In the genomic region with DNA sequence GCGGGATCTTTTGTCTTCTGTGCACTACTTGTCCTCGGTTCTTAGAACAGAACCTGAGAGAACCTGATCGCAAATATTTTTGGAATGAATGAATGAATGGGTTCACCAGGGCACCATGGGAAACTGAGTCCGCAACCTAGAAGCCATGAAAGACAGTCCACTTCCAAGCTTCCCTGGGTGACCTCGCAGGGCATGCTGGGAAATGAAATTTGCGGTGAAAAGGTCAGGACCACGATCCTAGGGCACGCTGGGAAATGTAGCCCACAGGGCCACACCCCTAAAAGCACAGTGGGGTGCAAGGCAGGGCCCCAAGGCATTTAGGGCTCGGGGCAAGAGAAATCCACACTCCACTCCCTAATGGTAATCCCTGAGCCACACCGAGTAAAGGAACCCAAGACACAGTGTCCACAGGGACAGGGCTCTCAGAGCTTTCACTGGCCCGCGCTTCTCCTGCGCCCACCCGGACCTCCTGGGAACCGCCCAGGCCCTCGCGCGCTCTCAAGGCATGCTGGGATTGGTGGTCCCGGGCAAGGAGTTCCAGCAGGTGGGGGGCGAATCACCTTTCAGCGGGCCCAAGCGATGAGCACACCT, we compare ENCODE assay signal across 8 cellular contexts. TPM values are rescaled to one million over a fixed set of nuclear protein-coding genes. Genes with fewer than 3 reads are reported as not detected.
DNase-seq lines count a peak whose midpoint lies in the region; ATAC-seq and TF ChIP-seq lines count a peak whose summit lies in the region.

No MANE protein-coding gene starts in this region.

- H3K4me1 ChIP-seq in gastroesophageal sphincter: peaks cover 0 to 40% (median 28%) of the 10 kb centered on the region in 3 donors

- H3K4me3 Mint-ChIP-seq in activated CD8-positive, alpha-beta memory T cell treated with anti-CD3 and anti-CD28 coated beads, Interleukin-2, amount 10 ng/mL, durations not matched to agents 7 days and 5 days: peak overlapping the region; percentile 97

- peaks cover 2% of the 10 kb centered on the region for H3K27me3 ChIP-seq in gastroesophageal sphincter

- no peak for TF ChIP-seq CTCF in gastroesophageal sphincter (IDR thresholded peaks at IDR 0.05)

- CTCF ChIA-PET in activated CD8-positive, alpha-beta memory T cell treated with anti-CD3 and anti-CD28 coated beads, Interleukin-2, amount 10 ng/mL, durations not matched to agents 7 days and 5 days (lab: Charles Lee): interaction anchor here (0.7 to 3.7 kb wide), 8 partner anchors 23 to 385 kb away, joined by 3 to 17 read pairs (median 3); no protein-coding TSS in a partner anchor

- peak overlapping the region; percentile 96 for H3K27ac Mint-ChIP-seq in activated CD8-positive, alpha-beta memory T cell treated with anti-CD3 and anti-CD28 coated beads, Interleukin-2, amount 10 ng/mL, durations not matched to agents 7 days and 5 days

- H3K9me3 Mint-ChIP-seq in activated CD8-positive, alpha-beta memory T cell treated with anti-CD3 and anti-CD28 coated beads, Interleukin-2, amount 10 ng/mL, durations not matched to agents 7 days and 5 days (ENCODE audit: low read depth): no peaks in the 10 kb centered on the region

- no peak for ATAC-seq in activated CD8-positive, alpha-beta memory T cell treated with anti-CD3 and anti-CD28 coated beads, Interleukin-2, amount 10 ng/mL, durations not matched to agents 7 days and 5 days
- ATAC-seq in gastroesophageal sphincter (no peak), HG02885 (IDR thresholded peaks at IDR 0.05; ENCODE audit: poor library complexity, unreplicated experiment) (no peak), GM19395 (IDR thresholded peaks at IDR 0.05; ENCODE audit: unreplicated experiment) (no peak)

- no peaks in the 10 kb centered on the region for H3K9me3 ChIP-seq in gastroesophageal sphincter

- H3K4me3 ChIP-seq in gastroesophageal sphincter: peak overlapping the region; percentile 36 to 79

- peaks cover 4% of the 10 kb centered on the region for H3K36me3 Mint-ChIP-seq in activated CD8-positive, alpha-beta memory T cell treated with anti-CD3 and anti-CD28 coated beads, Interleukin-2, amount 10 ng/mL, durations not matched to agents 7 days and 5 days

- no peak for TF ChIP-seq POLR2A in gastroesophageal sphincter (IDR thresholded peaks at IDR 0.05)

- H3K27ac ChIP-seq in gastroesophageal sphincter: peak overlapping the region in 3 of 4 donors; percentile 96 to 98 (median 98)

- DNase-seq in stimulated activated CD4-positive, alpha-beta T cell treated with anti-CD3 and anti-CD28 coated beads, Interleukin-15, amount 100 ng/mL, for 24 hours: peak; percentile 59
- no peak for DNase-seq in stimulated activated CD4-positive, alpha-beta T cell treated with anti-CD3 and anti-CD28 coated beads, Interleukin-4, amount 100 ng/mL, for 1 hour
- peak; percentile 67 for DNase-seq in activated CD8-positive, alpha-beta memory T cell treated with anti-CD3 and anti-CD28 coated beads, Interleukin-2, amount 10 ng/mL, durations not matched to agents 7 days and 5 days
- DNase-seq in nucleus accumbens (lab: John Stamatoyannopoulos, UW): peak in 54 of 56 donors; percentile 13 to 89 (median 62)
- no peak for DNase-seq in islet precursor cell

- H3K27me3 Mint-ChIP-seq in activated CD8-positive, alpha-beta memory T cell treated with anti-CD3 and anti-CD28 coated beads, Interleukin-2, amount 10 ng/mL, durations not matched to agents 7 days and 5 days: peaks cover 11% of the 10 kb centered on the region

- no peak for TF ChIP-seq EP300 in gastroesophageal sphincter (IDR thresholded peaks at IDR 0.05)

- no peaks in the 10 kb centered on the region for H3K36me3 ChIP-seq in gastroesophageal sphincter

- H3K4me1 Mint-ChIP-seq in activated CD8-positive, alpha-beta memory T cell treated with anti-CD3 and anti-CD28 coated beads, Interleukin-2, amount 10 ng/mL, durations not matched to agents 7 days and 5 days: peaks cover 36% of the 10 kb centered on the region

- 18% methylated on average over 5 of the region's 22 CpGs; no CpG with 5 or more reads in 1 of the 2 donors for WGBS in gastroesophageal sphincter (ENCODE audit: low coverage in 1 of 2), 2 donors

RNA-seq across cellular contexts. Expression of a gene that starts 1.1 kb away (rescaled TPM):
- 100 to 1,000 TPM; 134 to 144 TPM for total RNA-seq in activated CD8-positive, alpha-beta memory T cell treated with anti-CD3 and anti-CD28 coated beads, Interleukin-2, amount 10 ng/mL, durations not matched to agents 7 days and 5 days
- 100 to 1,000 TPM; 268 to 479 (median 276) TPM for total RNA-seq in gastroesophageal sphincter

RNA-seq across cellular contexts. Expression of a gene that starts 30.5 kb away (rescaled TPM):
- 1 to 10 TPM in 1 of 2 experiments, under 1 TPM in 1; 0.41 to 1.0 TPM for total RNA-seq in activated CD8-positive, alpha-beta memory T cell treated with anti-CD3 and anti-CD28 coated beads, Interleukin-2, amount 10 ng/mL, durations not matched to agents 7 days and 5 days
- total RNA-seq in gastroesophageal sphincter: 1 to 10 TPM in 1 of 4 donors, not detected in 3; 4.4 TPM

RNA-seq across cellular contexts. Expression of a gene that starts 39.0 kb away (rescaled TPM):
- total RNA-seq in activated CD8-positive, alpha-beta memory T cell treated with anti-CD3 and anti-CD28 coated beads, Interleukin-2, amount 10 ng/mL, durations not matched to agents 7 days and 5 days: not detected
- total RNA-seq in gastroesophageal sphincter: not detected

RNA-seq across cellular contexts. Expression of a gene that starts 42.8 kb away (rescaled TPM):
- total RNA-seq in activated CD8-positive, alpha-beta memory T cell treated with anti-CD3 and anti-CD28 coated beads, Interleukin-2, amount 10 ng/mL, durations not matched to agents 7 days and 5 days: 1 to 10 TPM; 4.5 to 9.8 TPM
- total RNA-seq in gastroesophageal sphincter: 10 to 100 TPM in 1 of 4 donors, 1 to 10 TPM in 3; 2.2 to 10.5 (median 2.5) TPM

RNA-seq across cellular contexts. Expression of a gene that starts 47.9 kb away (rescaled TPM):
- total RNA-seq in activated CD8-positive, alpha-beta memory T cell treated with anti-CD3 and anti-CD28 coated beads, Interleukin-2, amount 10 ng/mL, durations not matched to agents 7 days and 5 days: under 1 TPM in 1 of 2 experiments, not detected in 1; 0.35 TPM
- under 1 TPM in 2 of 4 donors, not detected in 2; 0.42 to 0.52 TPM for total RNA-seq in gastroesophageal sphincter

Comparison
In these comparisons a context has a peak if more than half of its experiments do, and no peak if none do; other contexts are left out.
1. DNase-seq: peak in stimulated activated CD4-positive, alpha-beta T cell treated with anti-CD3 and anti-CD28 coated beads, Interleukin-15, amount 100 ng/mL, for 24 hours (single experiment), activated CD8-positive, alpha-beta memory T cell treated with anti-CD3 and anti-CD28 coated beads, Interleukin-2, amount 10 ng/mL, durations not matched to agents 7 days and 5 days (single experiment) and nucleus accumbens (54 of 56); none in stimulated activated CD4-positive, alpha-beta T cell treated with anti-CD3 and anti-CD28 coated beads, Interleukin-4, amount 100 ng/mL, for 1 hour (single experiment) and islet precursor cell (single experiment).